Comparison of ENCODE assay signal across 18 cellular contexts in the genomic region with DNA sequence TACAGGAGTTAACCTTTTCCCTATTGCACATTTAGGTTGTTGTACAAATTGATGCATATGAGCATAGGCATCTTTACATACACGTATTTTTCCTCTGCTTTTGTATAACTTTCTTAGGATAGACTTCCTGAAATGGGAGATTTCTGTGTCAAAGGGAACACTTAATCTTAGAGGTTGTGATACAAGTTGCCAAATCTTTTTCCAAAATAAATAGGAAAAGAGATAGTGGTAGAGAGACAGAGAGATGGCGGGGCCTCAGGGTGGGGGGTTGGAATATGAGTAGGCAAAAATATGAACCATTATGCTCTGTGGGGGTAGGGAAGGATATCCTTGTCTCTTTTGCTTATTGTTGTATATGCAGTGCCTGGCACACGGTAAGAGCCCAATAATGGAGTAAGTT.
A peak's percentile ranks its signal among the peaks of the same experiment; 100 is the strongest.
DNase-seq lines count a peak whose midpoint lies in the region; ATAC-seq, FAIRE-seq and TF ChIP-seq lines count a peak whose summit lies in the region.
"Had no signal": no experiment of that assay in that cellular context is flagged by ENCODE, and none has a peak within 500 bp of the region (broad histone marks: within the 10 kb centered on the region; RNA-seq: fewer than 3 reads in every experiment).

No MANE protein-coding gene starts in this region.

- H2AFZ ChIP-seq in astrocyte (ENCODE audit: low read depth, low read length) = no peak overlapping the region

- H3K27ac Mint-ChIP-seq in astrocyte (ENCODE audit: unreplicated experiment) (no peak overlapping the region), nephron progenitor cell (peak overlapping the region; percentile 41), T-helper 17 cell (no peak overlapping the region)

- ATAC-seq in HG02610 (IDR thresholded peaks at IDR 0.05; ENCODE audit: unreplicated experiment) (no peak), GM21360 (IDR thresholded peaks at IDR 0.05; ENCODE audit: unreplicated experiment) (no peak), T-helper 17 cell (no peak)

- no peak overlapping the region for H3K9ac ChIP-seq in astrocyte (ENCODE audit: low read length)
- H3K9ac ChIP-seq: KMS-11 had no signal

- peak overlapping the region; percentile 4 for H3K4me2 ChIP-seq in astrocyte (ENCODE audit: low read length)
- H3K4me2 ChIP-seq: KMS-11 had no signal

- DNase-seq in NCI-H82 (lab: John Stamatoyannopoulos, UW) (peak; percentile 39), NCI-H82 treated with DMSO at 0.1 percent for 48 hours (lab: John Stamatoyannopoulos, UW; ENCODE audit: unreplicated experiment) (no peak), astrocyte (ENCODE audit: low read depth) (no peak), fibroblast of villous mesenchyme (ENCODE audit: low read depth) (peak; percentile 69), nephron progenitor cell (no peak), T-helper 17 cell (no peak)
- DNase-seq: 8988T, Calu3, DMS79 treated with DMSO at 0.1 percent for 48 hours, GOT3, MG63, NCI-H510A treated with DMSO at 0.1 percent for 48 hours had no signal

- H3K9me3 Mint-ChIP-seq in astrocyte (ENCODE audit: unreplicated experiment) = no peaks in the 10 kb centered on the region
- H3K9me3 Mint-ChIP-seq in nephron progenitor cell = no peaks in the 10 kb centered on the region

- H3K79me2 ChIP-seq in astrocyte (ENCODE audit: insufficient read depth, low read length) = no peaks in the 10 kb centered on the region

- no peak overlapping the region for H3K27ac ChIP-seq in astrocyte (ENCODE audit: low read depth, low read length)
- H3K27ac ChIP-seq: KMS-11, RWPE1 had no signal

- H3K4me1 Mint-ChIP-seq in astrocyte (ENCODE audit: low read depth, unreplicated experiment) (peaks cover 16% of the 10 kb centered on the region), nephron progenitor cell (peaks cover 27% of the 10 kb centered on the region), T-helper 17 cell (no peaks in the 10 kb centered on the region)

- H3K9me3 ChIP-seq in astrocyte (ENCODE audit: insufficient read depth, low read depth, low read length) = no peaks in the 10 kb centered on the region
- no peaks in the 10 kb centered on the region for H3K9me3 ChIP-seq in T-helper 17 cell (ENCODE audit: control insufficient read depth, low read length, poor library complexity, severe bottlenecking)
- H3K9me3 ChIP-seq: MG63 had no signal

- no peak for FAIRE-seq in astrocyte (lab: Jason Lieb, UNC)
- FAIRE-seq: G401.6, GM12891 had no signal

- no peaks in the 10 kb centered on the region for H3K36me3 ChIP-seq in astrocyte (ENCODE audit: insufficient read depth, low read length)
- H3K36me3 ChIP-seq: MG63 had no signal

- H3K36me3 Mint-ChIP-seq in astrocyte (ENCODE audit: low read depth, unreplicated experiment) = no peaks in the 10 kb centered on the region
- H3K36me3 Mint-ChIP-seq in nephron progenitor cell (ENCODE audit: low read depth) = no peaks in the 10 kb centered on the region
- no peaks in the 10 kb centered on the region for H3K36me3 Mint-ChIP-seq in T-helper 17 cell (ENCODE audit: low read depth)

- no peaks in the 10 kb centered on the region for H3K27me3 ChIP-seq in astrocyte (ENCODE audit: insufficient read depth, low read length)
- H3K27me3 ChIP-seq: MG63 had no signal

- H3K4me1 ChIP-seq in astrocyte (ENCODE audit: insufficient read depth, low read length) = peaks cover 26% of the 10 kb centered on the region

- H3K4me3 Mint-ChIP-seq in astrocyte (ENCODE audit: unreplicated experiment) (no peak overlapping the region), nephron progenitor cell (no peak overlapping the region), T-helper 17 cell (no peak overlapping the region)

- no peaks in the 10 kb centered on the region for H4K20me1 ChIP-seq in astrocyte (ENCODE audit: insufficient read depth, low read length)

- H3K27me3 Mint-ChIP-seq in astrocyte (ENCODE audit: low read depth, unreplicated experiment) (no peaks in the 10 kb centered on the region), nephron progenitor cell (ENCODE audit: low read depth, poor library complexity) (peaks cover 14% of the 10 kb centered on the region), T-helper 17 cell (no peaks in the 10 kb centered on the region)

- TF ChIP-seq CTCF in astrocyte (IDR thresholded peaks at IDR 0.05; ENCODE audit: insufficient read depth, low read depth, low read length) (no peak), fibroblast of villous mesenchyme (IDR thresholded peaks at IDR 0.05; ENCODE audit: insufficient read depth, low read depth, low read length) (no peak), nephron progenitor cell (IDR thresholded peaks at IDR 0.05) (no peak)

- H3K4me3 ChIP-seq in astrocyte (ENCODE audit: insufficient read depth, low read depth, low read length) = no peak overlapping the region
- no peak overlapping the region for H3K4me3 ChIP-seq in fibroblast of villous mesenchyme (ENCODE audit: low read depth, low read length)
- H3K4me3 ChIP-seq: MG63 had no signal

Comparison
In these comparisons a context has a peak if more than half of its experiments do, and no peak if none do; other contexts are left out.
1. DNase-seq: peak in NCI-H82 (single experiment) and fibroblast of villous mesenchyme (single experiment); none in NCI-H82 treated with DMSO at 0.1 percent for 48 hours (single experiment), astrocyte (single experiment), nephron progenitor cell (single experiment) and T-helper 17 cell (0 of 3).